ENCODE assay signal across 28 cellular contexts in the genomic region with DNA sequence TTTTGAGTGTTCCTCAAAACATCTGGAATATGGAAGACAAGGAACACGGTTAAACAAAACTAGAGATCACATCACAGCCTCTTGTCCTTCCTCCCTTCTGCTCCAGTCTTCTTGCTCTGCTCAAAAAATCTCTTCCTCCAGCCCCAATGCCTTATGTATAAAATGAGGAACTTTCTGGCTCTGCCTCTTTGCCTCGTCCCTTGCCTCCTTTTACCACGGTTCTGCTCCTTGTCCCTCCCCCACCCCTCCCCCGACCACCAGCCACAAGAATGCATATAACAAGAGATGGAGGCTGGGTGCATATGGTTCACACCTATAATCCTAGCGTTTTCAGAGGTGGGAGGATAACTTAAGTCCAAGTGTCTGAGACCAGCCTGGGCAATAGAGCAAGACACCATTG. TPM values are rescaled to one million over a fixed set of nuclear protein-coding genes. Genes with fewer than 3 reads are reported as not detected.
DNase-seq lines count a peak whose midpoint lies in the region; ATAC-seq and TF ChIP-seq lines count a peak whose summit lies in the region.
"Had no signal": no experiment of that assay in that cellular context is flagged by ENCODE, and none has a peak within 500 bp of the region (broad histone marks: within the 10 kb centered on the region; RNA-seq: fewer than 3 reads in every experiment).

No MANE protein-coding gene starts in this region.

- no peak for DNase-seq in CD14-positive monocyte (ENCODE audit: low spot score)
- DNase-seq in RWPE2 (ENCODE audit: low spot score), result peak; percentile 51
- DNase-seq in coronary artery (ENCODE audit: low spot score), result peak; percentile 17
- no peak for DNase-seq in activated CD4-positive, CD25-positive, alpha-beta regulatory T cell treated with anti-CD3 and anti-CD28 coated beads, Interleukin-2, amount 50 U/mL, for 72 hours
- DNase-seq in NCI-H1105 (lab: John Stamatoyannopoulos, UW), result no peak
- no peak for DNase-seq in NCI-H1930 (lab: John Stamatoyannopoulos, UW)
- DNase-seq: C1 segment of cervical spinal cord; DMS 273 treated with DMSO at 0.1 percent for 48 hours; DMS79; EL; GDM1; H9; NCI-H1092 treated with DMSO at 0.1 percent for 48 hours; NCI-H146; NCI-H2029; NCI-H446 treated with DMSO at 0.1 percent for 48 hours; NCI-H526; NCI-H82; NK-92 treated with Interleukin-12 subunit alpha and Interleukin-12 subunit beta, amount 100 ng/mL, for 24 hours; PC-9; Right ventricle myocardium superior had no signal

- H3K36me3 Mint-ChIP-seq in CD14-positive monocyte (peaks cover 78 to 88% of the 10 kb centered on the region in 2 donors), IgD-negative memory B cell (peaks cover 15% of the 10 kb centered on the region)

- H3K4me3 Mint-ChIP-seq in CD14-positive monocyte (no peak overlapping the region), IgD-negative memory B cell (no peak overlapping the region)
- H3K4me3 Mint-ChIP-seq: CD8-positive, alpha-beta memory T cell; GM23338; H9 had no signal

- intact Hi-C loops in CD14-positive monocyte (cut with micrococcal nuclease), result no loop called here

- no peaks in the 10 kb centered on the region for H3K9me3 ChIP-seq in RWPE2 (ENCODE audit: severe bottlenecking)
- H3K9me3 ChIP-seq: SJSA1 had no signal

- H3K9me3 Mint-ChIP-seq in CD14-positive monocyte (no peaks in the 10 kb centered on the region), IgD-negative memory B cell (no peaks in the 10 kb centered on the region)
- H3K9me3 Mint-ChIP-seq: CD8-positive, alpha-beta memory T cell; GM23338; H9 had no signal

- no peak for ATAC-seq in RWPE2 (ENCODE audit: low read depth)
- no peak for ATAC-seq in HG02938 (IDR thresholded peaks at IDR 0.05; ENCODE audit: unreplicated experiment)
- ATAC-seq: GM12878, GM23338 had no signal

- no peaks in the 10 kb centered on the region for H3K4me1 ChIP-seq in RWPE2 (ENCODE audit: insufficient read depth, poor library complexity, severe bottlenecking)
- H3K4me1 ChIP-seq: SJSA1 had no signal

- H3K27me3 ChIP-seq in RWPE2 (ENCODE audit: insufficient read depth, poor library complexity, severe bottlenecking), result no peaks in the 10 kb centered on the region
- H3K27me3 ChIP-seq: SJSA1 had no signal

- TF ChIP-seq CTCF in CD14-positive monocyte (IDR thresholded peaks at IDR 0.05) (no peak), RWPE2 (IDR thresholded peaks at IDR 0.05; ENCODE audit: poor library complexity, severe bottlenecking) (no peak), coronary artery (IDR thresholded peaks at IDR 0.05) (no peak)

- H3K4me3 ChIP-seq in RWPE2 (ENCODE audit: severe bottlenecking), result no peak overlapping the region
- no peak overlapping the region for H3K4me3 ChIP-seq in coronary artery
- H3K4me3 ChIP-seq: GM12878, GM23338, PC-9, SJSA1 had no signal

- H3K27ac Mint-ChIP-seq in CD14-positive monocyte (peak overlapping the region in 5 of 7 donors; percentile 37 to 68 (median 62)), IgD-negative memory B cell (peak overlapping the region in 2 of 3 donors; percentile 25 to 81)
- H3K27ac Mint-ChIP-seq: GM23338 had no signal

- peaks cover 78% of the 10 kb centered on the region for H3K36me3 ChIP-seq in RWPE2 (ENCODE audit: low read depth)

- H3K4me1 Mint-ChIP-seq in CD14-positive monocyte, result peaks cover 19% of the 10 kb centered on the region
- no peaks in the 10 kb centered on the region for H3K4me1 Mint-ChIP-seq in IgD-negative memory B cell
- H3K4me1 Mint-ChIP-seq: CD8-positive, alpha-beta memory T cell had no signal

- H3K27me3 Mint-ChIP-seq in CD14-positive monocyte (ENCODE audit: low read depth in 3 of 3) (peaks cover 0 to 6% (median 0%) of the 10 kb centered on the region in 3 donors), IgD-negative memory B cell (no peaks in the 10 kb centered on the region)

- H3K27ac ChIP-seq in RWPE2 (ENCODE audit: poor library complexity, severe bottlenecking) (no peak overlapping the region), coronary artery (no peak overlapping the region)
- H3K27ac ChIP-seq: HL-60, PC-9, SJSA1 had no signal

RNA-seq across cellular contexts. Expression of gene PLAGL2, which starts 43.6 kb away (rescaled TPM):
- 10 to 100 TPM in 1 of 2 donors, 1 to 10 TPM in 1; 6.2 to 14.7 TPM for polyA plus RNA-seq in CD14-positive monocyte
- polyA plus RNA-seq in IgD-negative memory B cell, result 4.8 TPM

RNA-seq across cellular contexts. Expression of gene POFUT1, which starts 43.7 kb away (rescaled TPM):
- polyA plus RNA-seq in CD14-positive monocyte (10 to 100 TPM; 11.8 to 22.8 TPM), IgD-negative memory B cell (15.1 TPM)

RNA-seq across cellular contexts. Expression of gene TM9SF4, which starts 54.4 kb away (rescaled TPM):
- polyA plus RNA-seq in CD14-positive monocyte (10 to 100 TPM; 49.7 to 78.5 TPM), IgD-negative memory B cell (30.1 TPM)

Comparison
In these comparisons a context has a peak if more than half of its experiments do, and no peak if none do; other contexts are left out.
1. DNase-seq: peak in RWPE2 (single experiment) and coronary artery (single experiment); none in CD14-positive monocyte (single experiment), activated CD4-positive, CD25-positive, alpha-beta regulatory T cell treated with anti-CD3 and anti-CD28 coated beads, Interleukin-2, amount 50 U/mL, for 72 hours (single experiment), NCI-H1105 (single experiment) and NCI-H1930 (0 of 2).